Comparison of ENCODE assay signal across 1 cellular context in genomic region chr4:71212216-71212615, GRCh38.
TF ChIP-seq lines count a peak whose summit lies in the region.

No MANE protein-coding gene starts in this region.

TF ChIP-seq in liver, 16 proteins besides CTCF, POLR2A, EP300 and RAD21 (continued from another document):
- TF ChIP-seq ATF3 (IDR thresholded peaks at IDR 0.05) (no peak), HNF4G (IDR thresholded peaks at IDR 0.05) (no peak), REST (IDR thresholded peaks at IDR 0.05) (no peak), MAX (IDR thresholded peaks at IDR 0.05) (no peak), FOXA2 (IDR thresholded peaks at IDR 0.05) (no peak), NR2F2 (IDR thresholded peaks at IDR 0.05) (no peak), GABPA (IDR thresholded peaks at IDR 0.05 in 1 of 2, conservative IDR thresholded peaks at IDR 0.05 in 1 of 2) (no peak), EGR1 (IDR thresholded peaks at IDR 0.05; ENCODE audit: low read depth in 2 of 2) (no peak), TAF1 (conservative IDR thresholded peaks at IDR 0.05) (no peak), SP1 (IDR thresholded peaks at IDR 0.05) (no peak), HNF4A (conservative IDR thresholded peaks at IDR 0.05) (no peak)
